In genomic region chr19:19554074-19555023, GRCh38 we compare ENCODE assay signal across 8 cellular contexts. TPM values are rescaled to one million over a fixed set of nuclear protein-coding genes. Genes with fewer than 3 reads are reported as not detected.
DNase-seq lines count a peak whose midpoint lies in the region; ATAC-seq and TF ChIP-seq lines count a peak whose summit lies in the region.

No MANE protein-coding gene starts in this region.

- no peaks in the 10 kb centered on the region for H3K9me3 ChIP-seq in vagina

- no peak overlapping the region for H3K4me3 ChIP-seq in vagina

- ATAC-seq in esophagus mucosa (peak; percentile 48), omental fat pad (ENCODE audit: low FRiP score) (no peak), HG03342 (IDR thresholded peaks at IDR 0.05; ENCODE audit: unreplicated experiment) (no peak), HG03175 (IDR thresholded peaks at IDR 0.05; ENCODE audit: unreplicated experiment) (no peak)

- H3K27me3 ChIP-seq in vagina = no peaks in the 10 kb centered on the region

- H3K27ac ChIP-seq in vagina = no peak overlapping the region

- peaks cover 6% of the 10 kb centered on the region for H3K4me1 ChIP-seq in vagina

- H3K36me3 ChIP-seq in vagina = no peaks in the 10 kb centered on the region

- DNase-seq in GM03348 (ENCODE audit: low spot score) = peak; percentile 89
- peak; percentile 31 for DNase-seq in NCI-H2029 (lab: John Stamatoyannopoulos, UW)
- peak; percentile 39 to 69 (median 53) for DNase-seq in activated CD8-positive, alpha-beta memory T cell treated with anti-CD3 and anti-CD28 coated beads for 48 hours (ENCODE audit: low read depth in 2 of 3, low spot score in 2 of 3)
- DNase-seq in omental fat pad (ENCODE audit: low spot score) = peak; percentile 58
- no peak for DNase-seq in vagina (ENCODE audit: extremely low spot score in 2 of 2)

- intact Hi-C loops in vagina (cut with DNase I) = no loop called here

- no peak for TF ChIP-seq POLR2A in vagina (IDR thresholded peaks at IDR 0.05)

- TF ChIP-seq CTCF in omental fat pad (IDR thresholded peaks at IDR 0.05) = no peak
- TF ChIP-seq CTCF in vagina (IDR thresholded peaks at IDR 0.05) = peak in 2 of 3 experiments; percentile 35 to 41

RNA-seq across cellular contexts. Expression of gene CILP2, which starts 16.3 kb away (rescaled TPM):
- total RNA-seq in esophagus mucosa = not detected
- total RNA-seq in omental fat pad = 1 to 10 TPM in 1 of 4 donors, under 1 TPM in 3; 0.28 to 2.2 (median 0.38) TPM
- 0.98 TPM for total RNA-seq in vagina

RNA-seq across cellular contexts. Expression of gene YJEFN3, which starts 25.6 kb away (rescaled TPM):
- total RNA-seq in esophagus mucosa = 1.00 TPM
- 1 to 10 TPM in 1 of 4 donors, under 1 TPM in 3; 0.75 to 1.1 (median 0.90) TPM for total RNA-seq in omental fat pad
- total RNA-seq in vagina = 2.5 TPM

RNA-seq across cellular contexts. Expression of gene NDUFA13, which starts 38.3 kb away (rescaled TPM):
- total RNA-seq in esophagus mucosa (314 TPM), omental fat pad (10 to 100 TPM; 57.4 to 97.2 (median 63.9) TPM), vagina (47.9 TPM)

RNA-seq across cellular contexts. Expression of gene TSSK6, which starts 39.0 kb away (rescaled TPM):
- total RNA-seq in esophagus mucosa = 1.4 TPM
- 1 to 10 TPM in 2 of 4 donors, under 1 TPM in 1, not detected in 1; 0.75 to 3.6 (median 1.3) TPM for total RNA-seq in omental fat pad
- 0.98 TPM for total RNA-seq in vagina

Comparison
In these comparisons a context has a peak if more than half of its experiments do, and no peak if none do; other contexts are left out.
1. DNase-seq: peak in GM03348 (single experiment), NCI-H2029 (single experiment), activated CD8-positive, alpha-beta memory T cell treated with anti-CD3 and anti-CD28 coated beads for 48 hours (3 of 3) and omental fat pad (single experiment); none in vagina (0 of 2).
2. CTCF ChIP-seq: peak in vagina (2 of 3); none in omental fat pad (0 of 3).